17 cellular contexts compared by ENCODE assay signal in genomic region chr11:107780775-107781174, GRCh38.
DNase-seq lines count a peak whose midpoint lies in the region; ATAC-seq, FAIRE-seq and TF ChIP-seq lines count a peak whose summit lies in the region.
"Had no signal": no experiment of that assay in that cellular context is flagged by ENCODE, and none has a peak within 500 bp of the region (broad histone marks: within the 10 kb centered on the region; RNA-seq: fewer than 3 reads in every experiment).

No MANE protein-coding gene starts in this region.

- ATAC-seq in A549 (peak; percentile 30 to 50; a peak in 2 of 6 replicates), HG02763 (IDR thresholded peaks at IDR 0.05; ENCODE audit: unreplicated experiment) (no peak), GM19328 (IDR thresholded peaks at IDR 0.05; ENCODE audit: unreplicated experiment) (no peak)

- peak in 1 of 2 experiments; percentile 19 for DNase-seq in A549 (ENCODE audit: low read depth in 1 of 2, low spot score in 1 of 2)
- DNase-seq in GM12892 (ENCODE audit: insufficient read length), result no peak
- DNase-seq in chondrocyte (ENCODE audit: low spot score), result no peak
- no peak for DNase-seq in A673 (ENCODE audit: low spot score)
- no peak for DNase-seq in NCI-H146 treated with DMSO at 0.1 percent for 48 hours (lab: John Stamatoyannopoulos, UW; ENCODE audit: unreplicated experiment)
- DNase-seq: activated CD8-positive, alpha-beta memory T cell treated with anti-CD3 and anti-CD28 coated beads for 24 hours; activated naive CD8-positive, alpha-beta T cell treated with anti-CD3 and anti-CD28 coated beads for 36 hours; esophagus squamous epithelium; head of caudate nucleus; immature natural killer cell; NCI-H2081 treated with DMSO at 0.1 percent for 48 hours; NCI-H748 treated with DMSO at 0.1 percent for 48 hours; ovary; Right ventricle myocardium superior had no signal

- POLR2A ChIA-PET in A549 (lab: Yijun Ruan, JAX) (no interaction called here), A673 (lab: Charles Lee; ENCODE audit: low non-redundant PET) (no interaction called here)

- H3K9ac ChIP-seq in OCI-LY1 (ENCODE audit: low read length), result no peak overlapping the region

- H3K4me1 Mint-ChIP-seq in chondrocyte (ENCODE audit: low read depth), result no peaks in the 10 kb centered on the region
- H3K4me1 Mint-ChIP-seq: activated naive CD8-positive, alpha-beta T cell treated with anti-CD3 and anti-CD28 coated beads for 36 hours; immature natural killer cell had no signal

- CTCF ChIA-PET in A549 (lab: Yijun Ruan, JAX), result interaction anchor here (1.0 to 2.2 kb wide), 2 partner anchors 10 to 218 kb away, joined by 3 to 8 read pairs; no protein-coding TSS in a partner anchor
- CTCF ChIA-PET in A673 (lab: Charles Lee), result no interaction called here

- no peak overlapping the region for H3K27ac ChIP-seq in A549
- no peak overlapping the region for H3K27ac ChIP-seq in OCI-LY1 (ENCODE audit: low read depth, low read length, poor library complexity, severe bottlenecking)
- H3K27ac ChIP-seq in A673 (ENCODE audit: low read depth, low read length, poor library complexity, severe bottlenecking), result no peak overlapping the region
- H3K27ac ChIP-seq: esophagus squamous epithelium, ovary had no signal

- BruUV-seq in A673 (replicated peaks; lab: Mats Ljungman, UMichigan), result no TSS peak

- H3K27me3 ChIP-seq in OCI-LY1 (ENCODE audit: insufficient read depth, low read length), result no peaks in the 10 kb centered on the region
- no peaks in the 10 kb centered on the region for H3K27me3 ChIP-seq in A673 (replicated peaks; ENCODE audit: insufficient read depth, low read depth, low read length, poor library complexity)
- H3K27me3 ChIP-seq: esophagus squamous epithelium, ovary had no signal

- peak; percentile 13 to 19; a peak in 1 of 5 replicates for TF ChIP-seq RAD21 in A549 (conservative IDR thresholded peaks at IDR 0.05 in 1 of 2, IDR thresholded peaks at IDR 0.05 in 1 of 2)

- H3K9me2 ChIP-seq in OCI-LY1 (ENCODE audit: low read depth, low read length), result no peaks in the 10 kb centered on the region

- no peak for TF ChIP-seq POLR2A in A549 (IDR thresholded peaks at IDR 0.05; ENCODE audit: low read length)
- TF ChIP-seq POLR2A in GM12892 (IDR thresholded peaks at IDR 0.05; ENCODE audit: low read depth, low read length), result no peak

- no peaks in the 10 kb centered on the region for H3K4me1 ChIP-seq in A549
- no peaks in the 10 kb centered on the region for H3K4me1 ChIP-seq in OCI-LY1 (ENCODE audit: insufficient read depth, low read length, severe bottlenecking)
- no peaks in the 10 kb centered on the region for H3K4me1 ChIP-seq in A673 (ENCODE audit: insufficient read depth, low read length, poor library complexity, severe bottlenecking)
- H3K4me1 ChIP-seq: esophagus squamous epithelium had no signal

- H3K9me3 ChIP-seq in A549 (no peaks in the 10 kb centered on the region), OCI-LY1 (ENCODE audit: low read length) (no peaks in the 10 kb centered on the region), A673 (ENCODE audit: low read depth, low read length, poor library complexity, severe bottlenecking) (no peaks in the 10 kb centered on the region)
- H3K9me3 ChIP-seq: esophagus squamous epithelium, ovary had no signal

- intact Hi-C loops in A673 (cut with micrococcal nuclease; ENCODE audit: unreplicated experiment), result loop anchor here (10.0 kb wide), 1 partner anchor 1056 kb away; no protein-coding TSS in a partner anchor

- no peaks in the 10 kb centered on the region for H3K27me3 Mint-ChIP-seq in chondrocyte (ENCODE audit: low read depth)

- no peaks in the 10 kb centered on the region for H3K36me3 Mint-ChIP-seq in chondrocyte (ENCODE audit: low read depth)
- H3K36me3 Mint-ChIP-seq: activated naive CD8-positive, alpha-beta T cell treated with anti-CD3 and anti-CD28 coated beads for 36 hours; immature natural killer cell had no signal

- WGBS in A549 (ENCODE audit: missing lambda C conversion rate), result 21% methylated on average over 3 of the region's 3 CpGs

- TF ChIP-seq EP300 in A549 (IDR thresholded peaks at IDR 0.05), result no peak

- no peak overlapping the region for H3K4me3 ChIP-seq in A549
- H3K4me3 ChIP-seq in OCI-LY1 (ENCODE audit: low read depth, low read length, poor library complexity, severe bottlenecking), result no peak overlapping the region
- no peak overlapping the region for H3K4me3 ChIP-seq in A673 (ENCODE audit: low read depth, low read length, poor library complexity, severe bottlenecking)
- H3K4me3 ChIP-seq: esophagus squamous epithelium, ovary had no signal

- H3K9me3 Mint-ChIP-seq in chondrocyte (ENCODE audit: low read depth), result no peaks in the 10 kb centered on the region
- H3K9me3 Mint-ChIP-seq: activated naive CD8-positive, alpha-beta T cell treated with anti-CD3 and anti-CD28 coated beads for 36 hours; immature natural killer cell had no signal

- no peak overlapping the region for H3K4me3 Mint-ChIP-seq in chondrocyte (ENCODE audit: unreplicated experiment)
- H3K4me3 Mint-ChIP-seq: activated naive CD8-positive, alpha-beta T cell treated with anti-CD3 and anti-CD28 coated beads for 36 hours; immature natural killer cell had no signal

- no peaks in the 10 kb centered on the region for H3K79me2 ChIP-seq in OCI-LY1 (ENCODE audit: insufficient read depth, low read length)

- FAIRE-seq in A549 (lab: Jason Lieb, UNC) (no peak), GM12892 (lab: Jason Lieb, UNC) (peak; percentile 65)

- H3K4me2 ChIP-seq in A549, result 0 out of 3 replicates have a peak overlapping the region, but pooled peaks have one; percentile 18
- H3K4me2 ChIP-seq in OCI-LY1 (ENCODE audit: low read length), result no peak overlapping the region

- TF ChIP-seq CTCF in A549 (IDR thresholded peaks at IDR 0.05) (peak; percentile 36; the same call in 2 of the 3 replicates), OCI-LY1 (IDR thresholded peaks at IDR 0.05; ENCODE audit: low read length) (peak; percentile 26; the same call in 1 of the 2 replicates), chondrocyte (IDR thresholded peaks at IDR 0.05) (peak; percentile 40), A673 (conservative IDR thresholded peaks at IDR 0.05; ENCODE audit: low read depth, low read length) (no peak; the same call in 1 of the 2 replicates)

- no peaks in the 10 kb centered on the region for H3K36me3 ChIP-seq in OCI-LY1 (ENCODE audit: insufficient read depth, low read length)
- no peaks in the 10 kb centered on the region for H3K36me3 ChIP-seq in A673 (ENCODE audit: insufficient read depth, low read length, poor library complexity, severe bottlenecking)
- H3K36me3 ChIP-seq: esophagus squamous epithelium, ovary had no signal

- no peak overlapping the region for H3K27ac Mint-ChIP-seq in chondrocyte (ENCODE audit: unreplicated experiment)
- H3K27ac Mint-ChIP-seq: activated naive CD8-positive, alpha-beta T cell treated with anti-CD3 and anti-CD28 coated beads for 36 hours; immature natural killer cell had no signal

- H3F3A ChIP-seq in OCI-LY1 (ENCODE audit: insufficient read depth, low read length), result no peaks in the 10 kb centered on the region

- no peaks in the 10 kb centered on the region for H4K20me1 ChIP-seq in OCI-LY1 (ENCODE audit: insufficient read depth, low read length)

- H2AFZ ChIP-seq in OCI-LY1 (ENCODE audit: low read length), result no peak overlapping the region

TF ChIP-seq in A549, 52 proteins besides CTCF, POLR2A, EP300 and RAD21:
- TF ChIP-seq BCL3 (IDR thresholded peaks at IDR 0.05) (no peak), SMC3 (IDR thresholded peaks at IDR 0.05) (0 out of 3 replicates have a peak, but pooled peaks have one; percentile 13), ESRRA (IDR thresholded peaks at IDR 0.05; ENCODE audit: borderline replicate concordance, low read length) (no peak), KDM1A (IDR thresholded peaks at IDR 0.05; ENCODE audit: low read depth) (no peak), FOXS1 (CRISPR knock-in tag; IDR thresholded peaks at IDR 0.05) (no peak)

Comparison
In these comparisons a context has a peak if more than half of its experiments do, and no peak if none do; other contexts are left out.
1. ATAC-seq: peak in A549 (2 of 2); none in HG02763 (single experiment) and GM19328 (single experiment).